Comparison of ENCODE assay signal across 8 cellular contexts in genomic region chr11:95231126-95231880, GRCh38. TPM values are rescaled to one million over a fixed set of nuclear protein-coding genes. Genes with fewer than 3 reads are reported as not detected.
DNase-seq lines count a peak whose midpoint lies in the region; ATAC-seq, FAIRE-seq and TF ChIP-seq lines count a peak whose summit lies in the region.

A gene with protein sequence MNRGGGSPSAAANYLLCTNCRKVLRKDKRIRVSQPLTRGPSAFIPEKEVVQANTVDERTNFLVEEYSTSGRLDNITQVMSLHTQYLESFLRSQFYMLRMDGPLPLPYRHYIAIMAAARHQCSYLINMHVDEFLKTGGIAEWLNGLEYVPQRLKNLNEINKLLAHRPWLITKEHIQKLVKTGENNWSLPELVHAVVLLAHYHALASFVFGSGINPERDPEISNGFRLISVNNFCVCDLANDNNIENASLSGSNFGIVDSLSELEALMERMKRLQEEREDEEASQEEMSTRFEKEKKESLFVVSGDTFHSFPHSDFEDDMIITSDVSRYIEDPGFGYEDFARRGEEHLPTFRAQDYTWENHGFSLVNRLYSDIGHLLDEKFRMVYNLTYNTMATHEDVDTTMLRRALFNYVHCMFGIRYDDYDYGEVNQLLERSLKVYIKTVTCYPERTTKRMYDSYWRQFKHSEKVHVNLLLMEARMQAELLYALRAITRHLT (minus strand): TSS chr11:95231202. CDS start chr11:95230860, 342 bp downstream.

- H3K79me2 ChIP-seq in H1 (ENCODE audit: control insufficient read depth in 1 of 2, insufficient read depth in 2 of 2, low read length in 2 of 2), result peaks cover 0 to 43% of the 10 kb centered on the region in 2 experiments; a peak in 3 of 4 replicates

- H3K4me2 ChIP-seq in H1 (ENCODE audit: insufficient read depth in 1 of 2, low read depth in 2 of 2, low read length in 2 of 2), result peak within 1 kb of the TSS; percentile 88 to 98

- peak within 1 kb of the TSS; percentile 36 for H3K4ac ChIP-seq in H1 (replicated peaks; ENCODE audit: insufficient read length, low read depth, low read length)

- H2BK120ac ChIP-seq in H1 (replicated peaks; ENCODE audit: low read depth, low read length), result peak within 1 kb of the TSS; percentile 38

- TF ChIP-seq RAD21 in H1 (IDR thresholded peaks at IDR 0.05 in 1 of 2, conservative IDR thresholded peaks at IDR 0.05 in 1 of 2; ENCODE audit: low read depth in 2 of 2, low read length in 2 of 2), result peak in 1 of 2 experiments; percentile 7; a peak in 1 of 4 replicates

- POLR2A ChIA-PET in H1 (lab: Charles Lee; ENCODE audit: partially characterized antibody), result interaction anchor here (0.6 to 1.9 kb wide), 8 partner anchors 7 to 133 kb away, joined by 3 to 8 read pairs (median 3); no protein-coding TSS in a partner anchor

- H3K27ac Mint-ChIP-seq in memory B cell, result peak within 1 kb of the TSS; percentile 89

- peak within 1 kb of the TSS; percentile 47 for H3K56ac ChIP-seq in H1 (replicated peaks; ENCODE audit: insufficient read length, low read depth, low read length)

- peak within 1 kb of the TSS; percentile 38; the same call in 1 of the 2 replicates for H3K27ac ChIP-seq in H1 (ENCODE audit: low read depth, low read length)

- peak in 1 of 2 experiments; percentile 16; a peak in 1 of 3 replicates for TF ChIP-seq EP300 in H1 (IDR thresholded peaks at IDR 0.05; ENCODE audit: borderline replicate concordance in 1 of 2, low read depth in 2 of 2, low read length in 2 of 2)

- H4K20me1 ChIP-seq in H1 (replicated peaks in 1 of 2; ENCODE audit: control insufficient read depth in 1 of 2, insufficient read depth in 2 of 2, low read length in 2 of 2), result no peaks in the 10 kb centered on the region

- peak within 1 kb of the TSS; percentile 83 for H3K4me3 ChIP-seq in NT2/D1 (ENCODE audit: insufficient read length, low read depth)
- H3K4me3 ChIP-seq in H1 (ENCODE audit: extremely low read depth in 1 of 4, insufficient read depth in 2 of 4, low read depth in 3 of 4, low read length in 4 of 4), result peak within 1 kb of the TSS; percentile 92 to 97 (median 94)

- H2AFZ ChIP-seq in H1 (ENCODE audit: low read length), result peak within 1 kb of the TSS; percentile 63; the same call in 1 of the 2 replicates

- H3K27me3 Mint-ChIP-seq in memory B cell, result no peaks in the 10 kb centered on the region

- no peak for TF ChIP-seq CTCF in H1 (IDR thresholded peaks at IDR 0.05; ENCODE audit: control extremely low read depth in 1 of 3, insufficient read depth in 1 of 3, low read depth in 1 of 3, low read length in 3 of 3)

- TF ChIP-seq POLR2A in H1 (IDR thresholded peaks at IDR 0.05; ENCODE audit: control extremely low read depth in 1 of 2, low read depth in 2 of 2, low read length in 2 of 2), result peak in 1 of 2 experiments; percentile 72; a peak in 2 of 3 replicates

- H3K4me1 ChIP-seq in NT2/D1 (ENCODE audit: insufficient read depth, insufficient read length), result no peaks in the 10 kb centered on the region
- peaks cover 0 to 13% (median 4%) of the 10 kb centered on the region in 4 experiments; a peak in 3 of 7 replicates for H3K4me1 ChIP-seq in H1 (replicated peaks in 1 of 4; ENCODE audit: control insufficient read depth in 3 of 4, insufficient read depth in 4 of 4, low read length in 3 of 4)

- peak within 1 kb of the TSS; percentile 87 for H3K9ac ChIP-seq in NT2/D1 (ENCODE audit: insufficient read length, low read depth)
- H3K9ac ChIP-seq in H1 (replicated peaks in 1 of 4; ENCODE audit: extremely low read depth in 1 of 4, low read depth in 3 of 4, low read length in 3 of 4), result peak within 1 kb of the TSS; percentile 46 to 82 (median 62); a peak in 6 of 7 replicates

- ATAC-seq in GM21367 (IDR thresholded peaks at IDR 0.05; ENCODE audit: unreplicated experiment) (peak; percentile 94), memory B cell (ENCODE audit: low read depth) (peak; percentile 84)

- H3K79me1 ChIP-seq in H1 (ENCODE audit: low read depth, low read length), result no peaks in the 10 kb centered on the region

- CTCF ChIA-PET in H1 (lab: Charles Lee; ENCODE audit: partially characterized antibody), result interaction anchor here (0.6 to 1.6 kb wide), 9 partner anchors 14 to 162 kb away, joined by 3 to 7 read pairs (median 3); no protein-coding TSS in a partner anchor

- H3K36me3 ChIP-seq in NT2/D1 (ENCODE audit: insufficient read depth, insufficient read length, low read length), result no peaks in the 10 kb centered on the region
- no peaks in the 10 kb centered on the region for H3K36me3 ChIP-seq in H1 (ENCODE audit: control insufficient read depth in 2 of 4, insufficient read depth in 4 of 4, low read length in 3 of 4)

- no peak within 1 kb of the TSS for H2BK15ac ChIP-seq in H1 (ENCODE audit: low read length)

- peaks cover 12% of the 10 kb centered on the region for H3K23me2 ChIP-seq in H1 (ENCODE audit: low read depth, low read length)

- H3K14ac ChIP-seq in H1 (ENCODE audit: insufficient read length), result no peak within 1 kb of the TSS

- H3K9me3 ChIP-seq in NT2/D1 (ENCODE audit: insufficient read depth, low read length) (0 out of 2 replicates have a peak, but pooled peaks cover 6% of the 10 kb centered on the region), H1 (ENCODE audit: insufficient read depth in 2 of 2, low read depth in 1 of 2, low read length in 1 of 2) (no peaks in the 10 kb centered on the region)

- no peaks in the 10 kb centered on the region for H3K9me3 Mint-ChIP-seq in memory B cell

- peak within 1 kb of the TSS; percentile 42 for H3K18ac ChIP-seq in H1 (ENCODE audit: extremely low read depth, low read length)

- peaks cover 23% of the 10 kb centered on the region for H3K4me1 Mint-ChIP-seq in memory B cell

- peak within 1 kb of the TSS; percentile 23 for H2BK12ac ChIP-seq in H1 (ENCODE audit: low read depth, low read length)

- DNase-seq in COLO829 (ENCODE audit: low spot score) (peak; percentile 92), HT1080 (ENCODE audit: low read depth) (peak; percentile 98), NT2/D1 (ENCODE audit: low read depth, low spot score) (peak; percentile 97), H1 (ENCODE audit: low read depth in 1 of 2, low spot score in 2 of 2) (peak; percentile 97 to 98), memory B cell (ENCODE audit: low spot score in 2 of 2) (peak; percentile 95 to 98)
- peak; percentile 81 to 97 (median 87) for DNase-seq in activated CD8-positive, alpha-beta memory T cell treated with anti-CD3 and anti-CD28 coated beads for 48 hours (ENCODE audit: low read depth in 2 of 3, low spot score in 2 of 3)
- DNase-seq in stimulated activated CD8-positive, alpha-beta memory T cell treated with anti-CD3 and anti-CD28 coated beads, Interleukin-12 subunit alpha, Interleukin-12 subunit beta, amount 100 ng/mL, for 1 hour (ENCODE audit: low read depth), result peak; percentile 96

- no peak within 1 kb of the TSS for H3K23ac ChIP-seq in H1 (ENCODE audit: insufficient read length)

- H4K8ac ChIP-seq in H1 (ENCODE audit: extremely low read depth, insufficient read depth, low read length), result peak within 1 kb of the TSS; percentile 90; the same call in 1 of the 2 replicates

- WGBS in H1 (ENCODE audit: extremely low coverage in 1 of 2, insufficient coverage in 1 of 2, insufficient read length in 1 of 2, insufficient replicate concordance in 2 of 2, low coverage in 1 of 2, low lambda C conversion rate in 2 of 2, missing lambda C conversion rate in 1 of 2), 2 experiments, result 4% methylated on average over 19 of the region's 40 CpGs; no CpG with 5 or more reads in 1 of the 2 experiments

- H4K5ac ChIP-seq in H1 (ENCODE audit: insufficient read length, low read depth, low read length), result peak within 1 kb of the TSS; percentile 53

- H2BK5ac ChIP-seq in H1 (ENCODE audit: low read depth, low read length), result no peak within 1 kb of the TSS

- H3K4me3 Mint-ChIP-seq in memory B cell, result no peak within 1 kb of the TSS

- peak within 1 kb of the TSS; percentile 9 for H2BK20ac ChIP-seq in H1 (ENCODE audit: low read length)

- H3K27me3 ChIP-seq in NT2/D1 (ENCODE audit: insufficient read depth, insufficient read length) (peaks cover 9% of the 10 kb centered on the region), H1 (replicated peaks in 1 of 4; ENCODE audit: control insufficient read depth in 3 of 4, extremely low read depth in 1 of 4, insufficient read depth in 3 of 4, low read length in 3 of 4) (peaks cover 0 to 4% (median 0%) of the 10 kb centered on the region in 4 experiments; a peak in 3 of 7 replicates)

- FAIRE-seq in H1 (lab: Jason Lieb, UNC), result peak; percentile 99

- H3K36me3 Mint-ChIP-seq in memory B cell, result no peaks in the 10 kb centered on the region

- peak within 1 kb of the TSS; percentile 56 for H4K91ac ChIP-seq in H1 (replicated peaks; ENCODE audit: insufficient read length, low read length)

- no peak within 1 kb of the TSS for H2AK5ac ChIP-seq in H1 (ENCODE audit: low read depth, low read length)

TF ChIP-seq in H1, 55 proteins besides CTCF, POLR2A, EP300 and RAD21 (continues in another document):
- TF ChIP-seq TAF1 (IDR thresholded peaks at IDR 0.05; ENCODE audit: low read depth, low read length) (peak; percentile 80), BACH1 (IDR thresholded peaks at IDR 0.05; ENCODE audit: low read length) (no peak), CHD2 (IDR thresholded peaks at IDR 0.05; ENCODE audit: low read length) (0 out of 2 replicates have a peak, but pooled peaks have one; percentile 37), CREB1 (IDR thresholded peaks at IDR 0.05) (0 out of 2 replicates have a peak, but pooled peaks have one; percentile 47), TBP (IDR thresholded peaks at IDR 0.05; ENCODE audit: low read depth, low read length) (peak; percentile 56; the same call in 1 of the 2 replicates), SP1 (IDR thresholded peaks at IDR 0.05; ENCODE audit: low read depth, low read length) (peak; percentile 84), RXRA (IDR thresholded peaks at IDR 0.05; ENCODE audit: insufficient read depth, low read depth, low read length) (no peak), RFX5 (IDR thresholded peaks at IDR 0.05; ENCODE audit: borderline replicate concordance, low read depth, low read length) (peak; percentile 90)
- TF ChIP-seq, protein P1, sequence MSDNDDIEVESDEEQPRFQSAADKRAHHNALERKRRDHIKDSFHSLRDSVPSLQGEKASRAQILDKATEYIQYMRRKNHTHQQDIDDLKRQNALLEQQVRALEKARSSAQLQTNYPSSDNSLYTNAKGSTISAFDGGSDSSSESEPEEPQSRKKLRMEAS (IDR thresholded peaks at IDR 0.05), result peak; percentile 25; the same call in 1 of the 2 replicates

RNA-seq across cellular contexts. Expression of the gene that starts here (rescaled TPM):
- total RNA-seq in HT1080 (2014; rRNA removed; shearing (Covaris generic)), result 0.94 and 1.5 TPM in 2 replicates
- polyA plus RNA-seq in HT1080 (2015; cell fraction: cytosol; rRNA removed), result 3.2 and 4.6 TPM in 2 replicates
- 3.4 and 3.7 TPM in 2 replicates for polyA plus RNA-seq in HT1080 (2015; cell fraction: nucleus; rRNA removed)
- 29.8 and 31.1 TPM in 2 replicates for total RNA-seq in H1 (2021; fragmentation: NEBNext Ultra II Directional; extraction: Animal tissue kit (Norgen Biotek cat#: 25700))
- polyA plus RNA-seq in H1 (2011; rRNA removed), result 6.9 and 10.2 TPM in 2 replicates
- polyA plus RNA-seq in H1 (2011; cell fraction: cytosol; rRNA removed), result 12.1 TPM
- polyA plus RNA-seq in H1 (2011; cell fraction: nucleus; rRNA removed), result 5.9 TPM
- 4.8 to 9.8 TPM (median 6.0 TPM) in 4 replicates for polyA plus RNA-seq in H1 (2012, experiment 1 of 2)
- polyA plus RNA-seq in H1 (2012, experiment 2 of 2), result 0.63 TPM
- polyA plus RNA-seq in H1 (2013, experiment 1 of 2), result 5.9 TPM
- polyA plus RNA-seq in H1 (2013, experiment 2 of 2), result 5.3 TPM
- 54.6 and 58.0 TPM in 2 replicates for polyA minus RNA-seq in H1 (2011; rRNA and poly(A)+ RNA removed)
- 32.7 TPM for polyA minus RNA-seq in H1 (2011; cell fraction: cytosol; rRNA and poly(A)+ RNA removed)
- polyA minus RNA-seq in H1 (2011; cell fraction: nucleus; rRNA and poly(A)+ RNA removed), result 59.5 TPM

Comparison
In these comparisons a context has a peak if more than half of its experiments do, and no peak if none do; other contexts are left out.
1. Peak in every context shown above with its lines: DNase-seq, ATAC-seq, H3K4me3 ChIP-seq and H3K27ac ChIP-seq.
2. RNA of the gene that starts here (total RNA-seq): 29.8 to 31.1 TPM in H1; 0.94 to 1.5 TPM in HT1080; every median in the first group is over 10 times any median in the second.